Comparison of ENCODE assay signal across 9 cellular contexts in the genomic region with DNA sequence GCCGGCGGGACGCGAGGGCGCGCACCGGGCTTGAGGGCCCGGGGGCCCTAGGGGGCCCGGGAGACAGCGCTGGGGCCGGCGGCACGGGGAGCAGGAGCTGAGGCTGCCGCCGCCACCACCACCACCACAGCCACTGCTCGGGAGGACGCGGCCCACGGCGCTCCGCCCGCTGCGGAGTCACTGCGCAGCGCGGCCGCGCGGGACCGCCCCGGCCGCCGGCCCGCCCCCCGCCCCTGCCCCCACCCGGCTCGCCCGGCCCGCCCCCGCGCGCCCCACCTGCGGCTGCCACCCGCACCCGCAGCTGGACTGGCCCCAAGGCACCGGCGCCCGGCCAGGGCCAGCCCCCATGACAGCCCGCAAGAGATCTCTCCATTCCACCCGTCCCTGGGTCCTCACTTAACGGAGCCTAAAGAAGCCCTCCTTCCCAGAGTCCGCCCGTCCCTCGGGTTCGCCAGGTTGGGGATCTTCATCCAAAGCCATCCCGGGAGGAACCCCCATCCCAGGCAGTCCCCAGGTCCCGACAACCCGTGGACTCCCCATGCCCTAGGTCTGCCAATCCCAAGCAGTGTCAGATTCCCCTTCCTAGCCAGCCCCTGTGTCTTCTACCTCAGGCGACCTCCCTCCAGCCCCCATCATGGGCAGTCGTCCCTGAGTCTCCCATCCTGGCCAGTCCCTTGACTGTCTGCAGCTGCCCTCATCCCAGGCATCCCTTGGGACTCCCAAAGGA. TPM values are rescaled to one million over a fixed set of nuclear protein-coding genes. Genes with fewer than 3 reads are reported as not detected.
DNase-seq lines count a peak whose midpoint lies in the region; ATAC-seq and TF ChIP-seq lines count a peak whose summit lies in the region.
"Had no signal": no experiment of that assay in that cellular context is flagged by ENCODE, and none has a peak within 500 bp of the region (broad histone marks: within the 10 kb centered on the region; RNA-seq: fewer than 3 reads in every experiment).

No MANE protein-coding gene starts in this region.

- H3K36me3 Mint-ChIP-seq in activated CD8-positive, alpha-beta T cell treated with anti-CD3 and anti-CD28 coated beads, Interleukin-2, amount 10 ng/mL, durations not matched to agents 7 days and 5 days (ENCODE audit: low read depth): no peaks in the 10 kb centered on the region

- H3F3A ChIP-seq in PC-9 (ENCODE audit: insufficient read depth, low read depth): no peaks in the 10 kb centered on the region

- no peak overlapping the region for H3K27ac Mint-ChIP-seq in activated CD8-positive, alpha-beta T cell treated with anti-CD3 and anti-CD28 coated beads, Interleukin-2, amount 10 ng/mL, durations not matched to agents 7 days and 5 days

- no peaks in the 10 kb centered on the region for H3K79me2 ChIP-seq in PC-9 (ENCODE audit: low read depth)

- H3K27me3 ChIP-seq in heart left ventricle: peaks cover 0 to 90% (median 0%) of the 10 kb centered on the region in 9 donors
- H3K27me3 ChIP-seq in PC-9 (ENCODE audit: insufficient read depth, low read depth): no peaks in the 10 kb centered on the region; the same call in 1 of the 2 replicates

- CTCF ChIA-PET in activated CD8-positive, alpha-beta T cell treated with anti-CD3 and anti-CD28 coated beads, Interleukin-2, amount 10 ng/mL, durations not matched to agents 7 days and 5 days (lab: Charles Lee): interaction anchor here (4.9 kb wide), 1 partner anchor 160 kb away, joined by 48 read pairs; no protein-coding TSS in a partner anchor
- CTCF ChIA-PET in PC-9 (lab: Charles Lee): interaction anchor here (0.7 kb wide), 1 partner anchor 15 kb away, joined by 4 read pairs; no protein-coding TSS in a partner anchor

- no peaks in the 10 kb centered on the region for H3K9me3 Mint-ChIP-seq in activated CD8-positive, alpha-beta T cell treated with anti-CD3 and anti-CD28 coated beads, Interleukin-2, amount 10 ng/mL, durations not matched to agents 7 days and 5 days (ENCODE audit: insufficient read depth)

- peak in 1 of 2 donors; percentile 34 for TF ChIP-seq POLR2A in heart left ventricle (IDR thresholded peaks at IDR 0.05)

- 0 to 11% (median 2%) methylated on average over 8 to 59 of the region's 60 CpGs for WGBS in heart left ventricle, 4 donors

- H3K27ac ChIP-seq in heart left ventricle (peak overlapping the region in 1 of 12 donors; percentile 25), PC-9 (no peak overlapping the region)
- H3K27ac ChIP-seq: neutrophil had no signal

- H3K4me1 ChIP-seq in heart left ventricle: peaks cover 0 to 22% (median 0%) of the 10 kb centered on the region in 12 donors
- H3K4me1 ChIP-seq in PC-9 (replicated peaks; ENCODE audit: insufficient read depth): no peaks in the 10 kb centered on the region

- TF ChIP-seq CTCF in HFF-Myc (IDR thresholded peaks at IDR 0.05; ENCODE audit: low read depth, low read length, missing control alignments): no peak
- TF ChIP-seq CTCF in heart left ventricle (IDR thresholded peaks at IDR 0.05): no peak
- TF ChIP-seq CTCF in PC-9 (conservative IDR thresholded peaks at IDR 0.05): no peak

- intact Hi-C loops in heart left ventricle (cut with DNase I): loop anchor here in 1 of 10 donors (1.0 kb wide), 1 partner anchor 113 kb away; a partner anchor contains a TSS
- intact Hi-C loops in PC-9 (cut with micrococcal nuclease; ENCODE audit: unreplicated experiment): loop anchor here (10.0 kb wide), 1 partner anchor 77 kb away; no protein-coding TSS in a partner anchor

- H3K4me3 Mint-ChIP-seq in activated CD8-positive, alpha-beta T cell treated with anti-CD3 and anti-CD28 coated beads, Interleukin-2, amount 10 ng/mL, durations not matched to agents 7 days and 5 days: peak overlapping the region; percentile 23

- no peaks in the 10 kb centered on the region for H4K20me1 ChIP-seq in PC-9 (ENCODE audit: insufficient read depth)

- peaks cover 13% of the 10 kb centered on the region for H3K4me1 Mint-ChIP-seq in activated CD8-positive, alpha-beta T cell treated with anti-CD3 and anti-CD28 coated beads, Interleukin-2, amount 10 ng/mL, durations not matched to agents 7 days and 5 days (ENCODE audit: low read depth)

- H3K9me2 ChIP-seq in PC-9 (ENCODE audit: insufficient read depth): no peaks in the 10 kb centered on the region

- no peak overlapping the region for H3K4me2 ChIP-seq in PC-9

- H3K27me3 Mint-ChIP-seq in activated CD8-positive, alpha-beta T cell treated with anti-CD3 and anti-CD28 coated beads, Interleukin-2, amount 10 ng/mL, durations not matched to agents 7 days and 5 days (ENCODE audit: low read depth): peaks cover 59% of the 10 kb centered on the region

- H3K9me3 ChIP-seq in heart left ventricle: no peaks in the 10 kb centered on the region
- H3K9me3 ChIP-seq in PC-9 (ENCODE audit: insufficient read depth, low read depth): no peaks in the 10 kb centered on the region
- H3K9me3 ChIP-seq: neutrophil had no signal

- DNase-seq in HFF-Myc (ENCODE audit: extremely low read depth, low read depth): no peak
- DNase-seq in activated CD8-positive, alpha-beta T cell treated with anti-CD3 and anti-CD28 coated beads, Interleukin-2, amount 10 ng/mL, durations not matched to agents 7 days and 5 days: peak; percentile 21
- DNase-seq in heart left ventricle: peak in 1 of 5 donors; percentile 19
- peak; percentile 21 for DNase-seq in retina
- DNase-seq in PC-9: no peak
- no peak for DNase-seq in HuH-7 (ENCODE audit: low spot score)

- H3K36me3 ChIP-seq in heart left ventricle (no peaks in the 10 kb centered on the region), PC-9 (ENCODE audit: low read depth) (no peaks in the 10 kb centered on the region)
- H3K36me3 ChIP-seq: neutrophil had no signal

- no TSS peak for BruUV-seq in PC-9 (replicated peaks; lab: Mats Ljungman, UMichigan)

- POLR2A ChIA-PET in activated CD8-positive, alpha-beta T cell treated with anti-CD3 and anti-CD28 coated beads, Interleukin-2, amount 10 ng/mL, durations not matched to agents 7 days and 5 days (lab: Charles Lee): no interaction called here
- POLR2A ChIA-PET in PC-9 (lab: Charles Lee; ENCODE audit: unreplicated experiment): interaction anchor here (0.7 kb wide), 1 partner anchor 81 kb away, joined by 3 read pairs; no protein-coding TSS in a partner anchor

- H2AFZ ChIP-seq in PC-9: no peak overlapping the region

- ATAC-seq in activated CD8-positive, alpha-beta T cell treated with anti-CD3 and anti-CD28 coated beads, Interleukin-2, amount 10 ng/mL, durations not matched to agents 7 days and 5 days: peak; percentile 47
- ATAC-seq in heart left ventricle (peak in 3 of 4 donors; percentile 46 to 70 (median 59)), GM21619 (IDR thresholded peaks at IDR 0.05; ENCODE audit: unreplicated experiment) (no peak), GM19463 (IDR thresholded peaks at IDR 0.05; ENCODE audit: unreplicated experiment) (no peak)

- H3K4me3 ChIP-seq in HFF-Myc (replicated peaks; ENCODE audit: low read depth, low read length) (peak overlapping the region; percentile 34), heart left ventricle (peak overlapping the region; percentile 31 to 70 (median 60)), PC-9 (no peak overlapping the region)

RNA-seq across cellular contexts. Expression of a gene that starts 40.0 kb away (rescaled TPM):
- not detected for total RNA-seq in activated CD8-positive, alpha-beta T cell treated with anti-CD3 and anti-CD28 coated beads, Interleukin-2, amount 10 ng/mL, durations not matched to agents 7 days and 5 days
- total RNA-seq in heart left ventricle (10 to 100 TPM; 10.2 to 16.4 (median 12.6) TPM), PC-9 (2021) (45.7 and 49.3 TPM in 2 replicates)
- polyA plus RNA-seq in heart left ventricle: 10 to 100 TPM in 1 of 2 donors, 1 to 10 TPM in 1; 7.7 to 16.1 TPM

Comparison
In these comparisons a context has a peak if more than half of its experiments do, and no peak if none do; other contexts are left out.
1. DNase-seq: peak in activated CD8-positive, alpha-beta T cell treated with anti-CD3 and anti-CD28 coated beads, Interleukin-2, amount 10 ng/mL, durations not matched to agents 7 days and 5 days (single experiment) and retina (single experiment); none in HFF-Myc (single experiment), PC-9 (0 of 2) and HuH-7 (single experiment).
2. ATAC-seq: peak in activated CD8-positive, alpha-beta T cell treated with anti-CD3 and anti-CD28 coated beads, Interleukin-2, amount 10 ng/mL, durations not matched to agents 7 days and 5 days (single experiment) and heart left ventricle (3 of 4); none in GM21619 (single experiment) and GM19463 (single experiment).
3. RNA of a gene that starts 40.0 kb away (total RNA-seq): 45.7 to 49.3 TPM in PC-9 and 10.2 to 16.4 TPM in heart left ventricle; not detected in activated CD8-positive, alpha-beta T cell treated with anti-CD3 and anti-CD28 coated beads, Interleukin-2, amount 10 ng/mL, durations not matched to agents 7 days and 5 days; every median in the first group is over 4 times any median in the second.